Comparison of ENCODE assay signal across 23 cellular contexts in genomic region chr13:94632227-94632980, GRCh38. TPM values are rescaled to one million over a fixed set of nuclear protein-coding genes. Genes with fewer than 3 reads are reported as not detected.
DNase-seq lines count a peak whose midpoint lies in the region; ATAC-seq and TF ChIP-seq lines count a peak whose summit lies in the region.
"Had no signal": no experiment of that assay in that cellular context is flagged by ENCODE, and none has a peak within 500 bp of the region (broad histone marks: within the 10 kb centered on the region; RNA-seq: fewer than 3 reads in every experiment).

No MANE protein-coding gene starts in this region.

- in situ Hi-C loops in HAP-1 (cut with MboI; ENCODE audit: low sequenced_read_pairs) = loop anchor here (25.0 kb wide), 1 partner anchor 780 kb away; no protein-coding TSS in a partner anchor

- H3K4me1 ChIP-seq in endodermal cell (ENCODE audit: control insufficient read depth, insufficient read depth, low read length) (no peaks in the 10 kb centered on the region), HAP-1 (no peaks in the 10 kb centered on the region; the same call in 1 of the 2 replicates)

- no peaks in the 10 kb centered on the region for H3K27me3 Mint-ChIP-seq in activated CD4-positive, alpha-beta T cell treated with anti-CD3 and anti-CD28 coated beads, Interleukin-2, amount 10 ng/mL, durations not matched to agents 24 days and 14 days
- H3K27me3 Mint-ChIP-seq in activated T-helper 17 cell treated with anti-CD3 and anti-CD28 coated beads, Interleukin-2, amount 50 U/mL, for 72 hours = no peaks in the 10 kb centered on the region
- H3K27me3 Mint-ChIP-seq in endodermal cell (ENCODE audit: insufficient read depth) = no peaks in the 10 kb centered on the region
- H3K27me3 Mint-ChIP-seq: IgD-negative memory B cell had no signal

- CTCF ChIA-PET in HEK293T (lab: Yijun Ruan, JAX) = no interaction called here

- H3K27ac Mint-ChIP-seq in activated CD4-positive, alpha-beta T cell treated with anti-CD3 and anti-CD28 coated beads, Interleukin-2, amount 10 ng/mL, durations not matched to agents 24 days and 14 days = no peak overlapping the region
- H3K27ac Mint-ChIP-seq in activated T-helper 17 cell treated with anti-CD3 and anti-CD28 coated beads, Interleukin-2, amount 50 U/mL, for 72 hours = no peak overlapping the region
- H3K27ac Mint-ChIP-seq in endodermal cell = no peak overlapping the region

- H3K4me3 ChIP-seq in endodermal cell (ENCODE audit: low read length) (no peak overlapping the region), HAP-1 (no peak overlapping the region)

- no peak overlapping the region for H3K4me3 Mint-ChIP-seq in activated CD4-positive, alpha-beta T cell treated with anti-CD3 and anti-CD28 coated beads, Interleukin-2, amount 10 ng/mL, durations not matched to agents 24 days and 14 days
- H3K4me3 Mint-ChIP-seq in activated T-helper 17 cell treated with anti-CD3 and anti-CD28 coated beads, Interleukin-2, amount 50 U/mL, for 72 hours = no peak overlapping the region
- H3K4me3 Mint-ChIP-seq in endodermal cell = no peak overlapping the region
- H3K4me3 Mint-ChIP-seq: CD8-positive, alpha-beta memory T cell; IgD-negative memory B cell had no signal

- no peak overlapping the region for H3K9ac ChIP-seq in endodermal cell (ENCODE audit: extremely low read depth, low read length, poor library complexity, severe bottlenecking)

- intact Hi-C loops in activated CD4-positive, alpha-beta T cell treated with anti-CD3 and anti-CD28 coated beads, Interleukin-2, amount 10 ng/mL, durations not matched to agents 24 days and 14 days (cut with micrococcal nuclease) = no loop called here

- 80 to 96% methylated on average over 2 to 3 of the region's 3 CpGs for WGBS in endodermal cell (ENCODE audit: insufficient coverage in 1 of 2, insufficient read length in 1 of 2), 2 experiments

- H3K4me1 Mint-ChIP-seq in activated CD4-positive, alpha-beta T cell treated with anti-CD3 and anti-CD28 coated beads, Interleukin-2, amount 10 ng/mL, durations not matched to agents 24 days and 14 days = peaks cover 2% of the 10 kb centered on the region
- H3K4me1 Mint-ChIP-seq in activated T-helper 17 cell treated with anti-CD3 and anti-CD28 coated beads, Interleukin-2, amount 50 U/mL, for 72 hours = peaks cover 5% of the 10 kb centered on the region
- no peaks in the 10 kb centered on the region for H3K4me1 Mint-ChIP-seq in endodermal cell
- H3K4me1 Mint-ChIP-seq: CD8-positive, alpha-beta memory T cell; IgD-negative memory B cell had no signal

- POLR2A ChIA-PET in HEK293T (lab: Yijun Ruan, JAX) = no interaction called here

- peak; percentile 43 for DNase-seq in activated CD4-positive, alpha-beta T cell treated with anti-CD3 and anti-CD28 coated beads, Interleukin-2, amount 10 ng/mL, durations not matched to agents 24 days and 14 days
- no peak for DNase-seq in activated CD4-positive, alpha-beta T cell treated with anti-CD3 and anti-CD28 coated beads, Interleukin-2, amount 50 U/mL, for 4 hours
- DNase-seq in HEK293T (ENCODE audit: extremely low spot score) (no peak), kidney tubule cell (ENCODE audit: low spot score) (peak; percentile 2), endodermal cell (no peak), HAP-1 (ENCODE audit: low spot score in 2 of 2) (no peak), DMS53 treated with DMSO at 0.1 percent for 48 hours (lab: John Stamatoyannopoulos, UW; ENCODE audit: unreplicated experiment) (no peak)
- DNase-seq: 8988T; AML-193; CD8-positive, alpha-beta memory T cell; DMS53; H7; Karpas-422; MV-4-11; NCI-H1105 treated with DMSO at 0.1 percent for 48 hours; NCI-H2029 treated with DMSO at 0.1 percent for 48 hours; NCI-H345; NCI-H524; Right ventricle myocardium superior had no signal

- peaks cover 5% of the 10 kb centered on the region for H3K9me3 ChIP-seq in endodermal cell (ENCODE audit: control insufficient read depth, low read length)
- H3K9me3 ChIP-seq in HAP-1 = no peaks in the 10 kb centered on the region

- H3K27me3 ChIP-seq in endodermal cell (ENCODE audit: control insufficient read depth, insufficient read depth, low read length, poor library complexity, severe bottlenecking) (no peaks in the 10 kb centered on the region), HAP-1 (ENCODE audit: low read depth) (no peaks in the 10 kb centered on the region)

- peak; percentile 27 for ATAC-seq in activated T-helper 17 cell treated with anti-CD3 and anti-CD28 coated beads, Interleukin-2, amount 50 U/mL, for 72 hours (replicated peaks)

- no peak overlapping the region for H3K27ac ChIP-seq in endodermal cell (ENCODE audit: low read depth, low read length)
- H3K27ac ChIP-seq: C4-2B, HL-60 had no signal

- peaks cover 35% of the 10 kb centered on the region for H3K36me3 ChIP-seq in endodermal cell (ENCODE audit: control insufficient read depth, insufficient read depth, low read length)
- peaks cover 5% of the 10 kb centered on the region; the same call in 1 of the 2 replicates for H3K36me3 ChIP-seq in HAP-1 (replicated peaks)

- peaks cover 30% of the 10 kb centered on the region for H3K36me3 Mint-ChIP-seq in activated CD4-positive, alpha-beta T cell treated with anti-CD3 and anti-CD28 coated beads, Interleukin-2, amount 10 ng/mL, durations not matched to agents 24 days and 14 days (ENCODE audit: low read depth)
- peaks cover 54% of the 10 kb centered on the region for H3K36me3 Mint-ChIP-seq in activated T-helper 17 cell treated with anti-CD3 and anti-CD28 coated beads, Interleukin-2, amount 50 U/mL, for 72 hours (ENCODE audit: low read depth)
- peaks cover 8% of the 10 kb centered on the region for H3K36me3 Mint-ChIP-seq in endodermal cell (ENCODE audit: low read depth)
- H3K36me3 Mint-ChIP-seq: IgD-negative memory B cell had no signal

- TF ChIP-seq CTCF in endodermal cell (conservative IDR thresholded peaks at IDR 0.05) = no peak

- H3K9me3 Mint-ChIP-seq in activated CD4-positive, alpha-beta T cell treated with anti-CD3 and anti-CD28 coated beads, Interleukin-2, amount 10 ng/mL, durations not matched to agents 24 days and 14 days = peaks cover 3% of the 10 kb centered on the region
- no peaks in the 10 kb centered on the region for H3K9me3 Mint-ChIP-seq in activated T-helper 17 cell treated with anti-CD3 and anti-CD28 coated beads, Interleukin-2, amount 50 U/mL, for 72 hours
- H3K9me3 Mint-ChIP-seq in endodermal cell = peaks cover 3% of the 10 kb centered on the region

TF ChIP-seq in HEK293T, 16 proteins besides CTCF, POLR2A, EP300 and RAD21:
- TF ChIP-seq LEF1 (IDR thresholded peaks at IDR 0.05; ENCODE audit: borderline replicate concordance) (no peak), CTBP1 (IDR thresholded peaks at IDR 0.05; ENCODE audit: borderline replicate concordance) (no peak), NFRKB (IDR thresholded peaks at IDR 0.05) (no peak)
- TF ChIP-seq, protein P1, sequence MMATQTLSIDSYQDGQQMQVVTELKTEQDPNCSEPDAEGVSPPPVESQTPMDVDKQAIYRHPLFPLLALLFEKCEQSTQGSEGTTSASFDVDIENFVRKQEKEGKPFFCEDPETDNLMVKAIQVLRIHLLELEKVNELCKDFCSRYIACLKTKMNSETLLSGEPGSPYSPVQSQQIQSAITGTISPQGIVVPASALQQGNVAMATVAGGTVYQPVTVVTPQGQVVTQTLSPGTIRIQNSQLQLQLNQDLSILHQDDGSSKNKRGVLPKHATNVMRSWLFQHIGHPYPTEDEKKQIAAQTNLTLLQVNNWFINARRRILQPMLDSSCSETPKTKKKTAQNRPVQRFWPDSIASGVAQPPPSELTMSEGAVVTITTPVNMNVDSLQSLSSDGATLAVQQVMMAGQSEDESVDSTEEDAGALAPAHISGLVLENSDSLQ (IDR thresholded peaks at IDR 0.05) = peak; percentile 40; the same call in 1 of the 2 replicates

RNA-seq across cellular contexts. Expression of gene GPR180, which starts 30.7 kb away (rescaled TPM):
- 9.8 and 10.3 TPM in 2 replicates for total RNA-seq in activated CD4-positive, alpha-beta T cell treated with anti-CD3 and anti-CD28 coated beads, Interleukin-2, amount 10 ng/mL, durations not matched to agents 24 days and 14 days
- 1 to 10 TPM; 6.7 to 8.0 TPM for total RNA-seq in activated T-helper 17 cell treated with anti-CD3 and anti-CD28 coated beads, Interleukin-2, amount 50 U/mL, for 72 hours
- 1 to 10 TPM; 6.6 to 6.9 TPM for total RNA-seq in endodermal cell
- 5.3 TPM for polyA plus RNA-seq in endodermal cell (2013, experiment 1 of 2)
- 5.4 TPM for polyA plus RNA-seq in endodermal cell (2013, experiment 2 of 2)

RNA-seq across cellular contexts. Expression of gene TGDS, which starts 36.5 kb away (rescaled TPM):
- total RNA-seq in activated CD4-positive, alpha-beta T cell treated with anti-CD3 and anti-CD28 coated beads, Interleukin-2, amount 10 ng/mL, durations not matched to agents 24 days and 14 days = 27.5 and 31.0 TPM in 2 replicates
- 10 to 100 TPM; 18.2 to 24.4 TPM for total RNA-seq in activated T-helper 17 cell treated with anti-CD3 and anti-CD28 coated beads, Interleukin-2, amount 50 U/mL, for 72 hours
- 10 to 100 TPM; 11.3 to 14.1 TPM for total RNA-seq in endodermal cell
- 17.5 TPM for polyA plus RNA-seq in endodermal cell (2013, experiment 1 of 2)
- polyA plus RNA-seq in endodermal cell (2013, experiment 2 of 2) = 18.5 TPM

Comparison
In these comparisons a context has a peak if more than half of its experiments do, and no peak if none do; other contexts are left out.
1. DNase-seq: peak in activated CD4-positive, alpha-beta T cell treated with anti-CD3 and anti-CD28 coated beads, Interleukin-2, amount 10 ng/mL, durations not matched to agents 24 days and 14 days (single experiment) and kidney tubule cell (single experiment); none in activated CD4-positive, alpha-beta T cell treated with anti-CD3 and anti-CD28 coated beads, Interleukin-2, amount 50 U/mL, for 4 hours (0 of 2), HEK293T (single experiment), endodermal cell (single experiment), HAP-1 (0 of 2) and DMS53 treated with DMSO at 0.1 percent for 48 hours (single experiment).